Comparison of ENCODE assay signal across 13 cellular contexts in the genomic region with DNA sequence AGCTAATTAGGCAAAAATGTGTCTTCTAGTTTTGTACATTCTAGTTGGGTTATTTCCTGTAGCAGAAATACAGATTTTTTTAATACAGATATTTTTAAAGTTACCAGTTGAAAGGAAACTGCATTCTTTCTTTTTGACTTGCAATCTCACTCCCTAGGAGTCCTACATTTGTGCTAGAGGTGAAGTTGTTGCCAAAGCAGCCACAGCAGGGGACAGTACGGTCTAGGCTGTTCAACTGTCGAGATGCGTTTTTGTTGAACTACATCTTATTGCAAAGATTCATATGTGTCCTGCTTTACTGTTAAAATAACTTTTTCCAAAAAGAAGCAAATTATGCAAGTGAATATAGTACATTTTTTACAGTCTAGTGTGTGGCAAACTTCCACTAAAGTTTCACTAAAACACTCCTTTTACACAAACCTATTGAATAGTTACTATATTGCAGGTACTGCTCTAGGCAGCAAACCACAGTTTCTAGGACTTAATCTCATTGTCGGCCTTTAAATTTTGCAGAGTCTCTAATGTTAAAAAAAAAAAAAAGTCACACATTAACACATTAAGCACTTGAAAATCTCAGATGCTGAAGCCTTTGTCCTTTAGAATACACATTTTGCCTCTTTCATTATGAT. TPM values are rescaled to one million over a fixed set of nuclear protein-coding genes. Genes with fewer than 3 reads are reported as not detected.
DNase-seq lines count a peak whose midpoint lies in the region; ATAC-seq and TF ChIP-seq lines count a peak whose summit lies in the region.
"Had no signal": no experiment of that assay in that cellular context is flagged by ENCODE, and none has a peak within 500 bp of the region (broad histone marks: within the 10 kb centered on the region; RNA-seq: fewer than 3 reads in every experiment).

No MANE protein-coding gene starts in this region.

- H3K27me3 Mint-ChIP-seq in activated T-cell treated with anti-CD3 and anti-CD28 coated beads, Interleukin-2, amount 50 U/mL, for 24 hours: peaks cover 16% of the 10 kb centered on the region

- H3K4me1 ChIP-seq in transverse colon (peaks cover 0 to 8% (median 6%) of the 10 kb centered on the region in 4 donors), mucosa of descending colon (ENCODE audit: low read depth) (peaks cover 13% of the 10 kb centered on the region)
- H3K4me1 ChIP-seq: lower lobe of right lung had no signal

- peak overlapping the region in 3 of 4 donors; percentile 18 to 59 (median 54) for H3K27ac ChIP-seq in transverse colon
- H3K27ac ChIP-seq: lower lobe of right lung had no signal

- H3K36me3 ChIP-seq in transverse colon (no peaks in the 10 kb centered on the region), mucosa of descending colon (ENCODE audit: low read depth) (no peaks in the 10 kb centered on the region)
- H3K36me3 ChIP-seq: lower lobe of right lung had no signal

- no peak for DNase-seq in activated T-cell treated with anti-CD3 and anti-CD28 coated beads, Interleukin-2, amount 50 U/mL, for 24 hours
- no peak for DNase-seq in activated T-cell treated with anti-CD3 and anti-CD28 coated beads, Interleukin-2, amount 50 U/mL, for 48 hours
- peak; percentile 65 for DNase-seq in NCI-H345 (lab: John Stamatoyannopoulos, UW)
- no peak for DNase-seq in transverse colon
- no peak for DNase-seq in NOMO-1 treated with DMSO at 0.1 percent for 48 hours (lab: John Stamatoyannopoulos, UW; ENCODE audit: unreplicated experiment)
- no peak for DNase-seq in SHP77 treated with DMSO at 0.1 percent for 48 hours (lab: John Stamatoyannopoulos, UW)
- no peak for DNase-seq in mucosa of descending colon
- DNase-seq: lower lobe of right lung; NCI-H524 treated with DMSO at 0.1 percent for 48 hours; right cardiac atrium; stimulated activated CD8-positive, alpha-beta memory T cell treated with anti-CD3 and anti-CD28 coated beads, Interleukin-4, amount 100 ng/mL, for 48 hours; T1000 had no signal

- H3K4me1 Mint-ChIP-seq in activated T-cell treated with anti-CD3 and anti-CD28 coated beads, Interleukin-2, amount 50 U/mL, for 24 hours (ENCODE audit: low read depth): peaks cover 23% of the 10 kb centered on the region

- no peaks in the 10 kb centered on the region for H3K9me3 ChIP-seq in transverse colon
- H3K9me3 ChIP-seq in mucosa of descending colon: no peaks in the 10 kb centered on the region
- H3K9me3 ChIP-seq: lower lobe of right lung had no signal

- no peak for TF ChIP-seq POLR2A in transverse colon (IDR thresholded peaks at IDR 0.05)

- peak overlapping the region; percentile 71 for H3K27ac Mint-ChIP-seq in activated T-cell treated with anti-CD3 and anti-CD28 coated beads, Interleukin-2, amount 50 U/mL, for 24 hours

- intact Hi-C loops in transverse colon (cut with DNase I; ENCODE audit: low total_unique reads) (no loop called here), mucosa of descending colon (cut with DNase I, micrococcal nuclease) (no loop called here)

- H3K4me3 ChIP-seq in transverse colon: no peak overlapping the region
- H3K4me3 ChIP-seq in mucosa of descending colon: no peak overlapping the region
- H3K4me3 ChIP-seq: lower lobe of right lung had no signal

- no peak for TF ChIP-seq EP300 in transverse colon (IDR thresholded peaks at IDR 0.05; ENCODE audit: low read depth)

- in situ Hi-C loops in transverse colon (cut with MboI; ENCODE audit: low pct_ligation_motif_present in 1 of 4, low pct_unique_long_range_greater_than_20kb in 1 of 4, low sequenced_read_pairs in 3 of 4): no loop called here

- ATAC-seq in HG02852 (IDR thresholded peaks at IDR 0.05; ENCODE audit: unreplicated experiment) (peak; percentile 40), mucosa of descending colon (no peak)
- ATAC-seq: lower lobe of right lung, right cardiac atrium had no signal

- no peak for TF ChIP-seq CTCF in transverse colon (IDR thresholded peaks at IDR 0.05)
- TF ChIP-seq CTCF in mucosa of descending colon (IDR thresholded peaks at IDR 0.05): no peak

- H3K4me3 Mint-ChIP-seq in activated T-cell treated with anti-CD3 and anti-CD28 coated beads, Interleukin-2, amount 50 U/mL, for 24 hours: no peak overlapping the region

- no peaks in the 10 kb centered on the region for H3K27me3 ChIP-seq in transverse colon

- WGBS in transverse colon (ENCODE audit: low coverage in 1 of 2), 2 donors: 68 to 85% methylated on average over 4 of the region's 4 CpGs

- H3K36me3 Mint-ChIP-seq in activated T-cell treated with anti-CD3 and anti-CD28 coated beads, Interleukin-2, amount 50 U/mL, for 24 hours (ENCODE audit: low read depth): peaks cover 6% of the 10 kb centered on the region

- no peaks in the 10 kb centered on the region for H3K9me3 Mint-ChIP-seq in activated T-cell treated with anti-CD3 and anti-CD28 coated beads, Interleukin-2, amount 50 U/mL, for 24 hours

RNA-seq across cellular contexts. Expression of gene SRGAP1, which starts 30.2 kb away (rescaled TPM):
- total RNA-seq in transverse colon (100 to 1,000 TPM in 1 of 4 donors, 10 to 100 TPM in 3; 16.0 to 720 (median 51.4) TPM), mucosa of descending colon (10 to 100 TPM; 12.2 to 23.9 (median 15.9) TPM)

RNA-seq across cellular contexts. Expression of gene RXYLT1, which starts 34.6 kb away (rescaled TPM):
- 10 to 100 TPM in 2 of 4 donors, 1 to 10 TPM in 2; 4.5 to 29.9 (median 14.4) TPM for total RNA-seq in transverse colon
- 10 to 100 TPM; 10.5 to 16.4 (median 14.0) TPM for total RNA-seq in mucosa of descending colon
